ENCODE assay signal across 9 cellular contexts in the genomic region with DNA sequence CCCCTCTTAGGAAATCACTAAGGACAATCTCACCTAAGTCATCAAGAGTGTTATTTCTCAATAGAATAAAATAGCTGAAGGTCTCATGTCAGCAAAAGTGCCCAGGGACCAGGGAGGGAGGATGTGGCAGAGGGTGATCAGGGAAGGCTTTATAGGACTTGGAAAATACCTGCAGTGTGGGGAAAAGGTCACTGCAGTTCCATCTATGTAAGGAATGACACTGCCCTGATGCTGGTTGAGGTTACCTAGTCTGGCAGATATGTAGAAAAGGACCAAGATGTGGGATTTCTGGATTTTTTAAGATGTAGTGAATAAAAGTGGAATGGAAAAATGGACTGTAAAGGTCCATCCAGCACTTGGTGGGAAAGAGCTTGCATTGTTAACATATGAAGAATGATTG. TPM values are rescaled to one million over a fixed set of nuclear protein-coding genes. Genes with fewer than 3 reads are reported as not detected.
"Had no signal": no experiment of that assay in that cellular context is flagged by ENCODE, and none has a peak within 500 bp of the region (broad histone marks: within the 10 kb centered on the region; RNA-seq: fewer than 3 reads in every experiment).

No MANE protein-coding gene starts in this region.

- FAIRE-seq: HTR-8/SVneo, K562 had no signal

- ATAC-seq: K562 had no signal

- H3K4me3 ChIP-seq: K562 had no signal

- DNase-seq: IMR-90, KBM-7, KG1 had no signal

- H3K27ac ChIP-seq: HL-60 had no signal

RNA-seq across cellular contexts. Expression of a gene that starts 18.3 kb away (rescaled TPM):
- total RNA-seq: HT-29, HT1080, IMR-90 had no signal
- polyA plus RNA-seq: IgD-negative memory B cell, IMR-90 had no signal
